20 cellular contexts compared by ENCODE assay signal in genomic region chr15:88113909-88114308, GRCh38.
DNase-seq lines count a peak whose midpoint lies in the region; ATAC-seq lines count a peak whose summit lies in the region.
"Had no signal": no experiment of that assay in that cellular context is flagged by ENCODE, and none has a peak within 500 bp of the region (broad histone marks: within the 10 kb centered on the region; RNA-seq: fewer than 3 reads in every experiment).

No MANE protein-coding gene starts in this region.

- no peaks in the 10 kb centered on the region for H3K9me3 ChIP-seq in effector memory CD4-positive, alpha-beta T cell (ENCODE audit: control insufficient read depth, low read length)
- H3K9me3 ChIP-seq: SK-N-SH had no signal

- DNase-seq in AG08395 (ENCODE audit: low spot score) (peak; percentile 49), EL (peak; percentile 43), NCI-H1694 treated with DMSO at 0.1 percent for 48 hours (lab: John Stamatoyannopoulos, UW) (peak; percentile 22), glomerular visceral epithelial cell (ENCODE audit: extremely low spot score) (peak; percentile 27), OCI-M1 (lab: John Stamatoyannopoulos, UW) (no peak), NCI-H1105 (lab: John Stamatoyannopoulos, UW) (no peak)
- no peak for DNase-seq in effector memory CD4-positive, alpha-beta T cell
- DNase-seq: CD4-positive, alpha-beta T cell; DND-41; H9; MM.1S; NCI-H1417; NCI-H2029 treated with DMSO at 0.1 percent for 48 hours; NCI-H2227 treated with DMSO at 0.1 percent for 48 hours; NCI-H524 treated with DMSO at 0.1 percent for 48 hours; SK-N-SH had no signal

- no peak overlapping the region for H3K27ac ChIP-seq in effector memory CD4-positive, alpha-beta T cell (ENCODE audit: insufficient read depth, low read length, poor library complexity, severe bottlenecking)
- H3K27ac ChIP-seq: KMS-11, RWPE1 had no signal

- ATAC-seq in HG03135 (IDR thresholded peaks at IDR 0.05; ENCODE audit: unreplicated experiment), result no peak
- ATAC-seq: HepG2 had no signal

- H3K36me3 ChIP-seq in effector memory CD4-positive, alpha-beta T cell (ENCODE audit: control insufficient read depth, insufficient read depth, low read length), result no peaks in the 10 kb centered on the region

- H3K4me3 ChIP-seq in effector memory CD4-positive, alpha-beta T cell (ENCODE audit: insufficient read depth, low read depth, low read length, poor library complexity, severe bottlenecking), result no peak overlapping the region

- no peaks in the 10 kb centered on the region for H3K4me1 ChIP-seq in effector memory CD4-positive, alpha-beta T cell (ENCODE audit: control insufficient read depth, insufficient read depth, low read length, poor library complexity, severe bottlenecking)

- H3K27me3 ChIP-seq in effector memory CD4-positive, alpha-beta T cell (replicated peaks; ENCODE audit: control insufficient read depth, insufficient read depth, low read length, poor library complexity, severe bottlenecking), result no peaks in the 10 kb centered on the region

Comparison
In these comparisons a context has a peak if more than half of its experiments do, and no peak if none do; other contexts are left out.
1. DNase-seq: peak in AG08395 (single experiment), EL (single experiment), NCI-H1694 treated with DMSO at 0.1 percent for 48 hours (single experiment) and glomerular visceral epithelial cell (single experiment); none in OCI-M1 (single experiment), NCI-H1105 (single experiment) and effector memory CD4-positive, alpha-beta T cell (0 of 3).